9 cellular contexts compared by ENCODE assay signal in the genomic region with DNA sequence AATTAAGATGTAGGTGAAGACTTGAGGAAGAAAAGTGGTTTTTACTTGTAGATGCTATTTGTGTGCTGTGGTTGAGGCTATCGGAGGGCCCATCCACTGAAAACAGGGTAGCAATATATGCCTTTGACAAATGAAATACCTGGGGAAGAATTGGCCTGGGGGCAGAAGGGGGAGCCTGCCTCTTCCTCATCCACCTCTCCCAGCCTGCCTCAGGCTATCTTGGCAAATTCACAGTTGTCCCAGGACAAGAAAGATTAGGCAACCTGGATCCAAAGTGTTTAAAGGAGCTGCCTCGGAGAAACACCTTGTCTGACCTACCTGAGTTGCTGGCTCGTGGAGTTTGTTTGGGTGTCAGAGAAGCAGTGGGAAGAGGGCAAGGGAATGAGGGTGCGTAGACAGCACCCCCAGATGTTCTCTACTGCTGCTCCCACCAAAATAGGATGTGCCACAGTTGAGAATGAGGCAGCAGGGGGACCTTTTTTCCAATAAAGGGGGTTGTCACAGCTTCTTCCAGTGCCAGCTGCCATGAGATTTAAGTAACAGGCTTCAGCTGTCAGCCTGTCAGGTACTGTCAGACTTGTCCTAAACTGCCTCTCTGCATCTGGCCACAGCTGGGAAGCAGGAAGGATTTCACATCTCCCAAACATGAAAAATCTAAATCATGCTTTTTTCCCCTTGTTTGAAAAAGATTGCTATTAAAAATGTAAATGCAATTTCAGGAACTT. TPM values are rescaled to one million over a fixed set of nuclear protein-coding genes. Genes with fewer than 3 reads are reported as not detected.
DNase-seq lines count a peak whose midpoint lies in the region; ATAC-seq and TF ChIP-seq lines count a peak whose summit lies in the region.
"Had no signal": no experiment of that assay in that cellular context is flagged by ENCODE, and none has a peak within 500 bp of the region (broad histone marks: within the 10 kb centered on the region; RNA-seq: fewer than 3 reads in every experiment).

No MANE protein-coding gene starts in this region.

- intact Hi-C loops in CD14-positive monocyte (cut with micrococcal nuclease), result loop anchor here in 1 of 2 donors (2.0 kb wide), 1 partner anchor 54 kb away; no protein-coding TSS in a partner anchor
- intact Hi-C loops in sigmoid colon (cut with DNase I), result no loop called here

- no peak for TF ChIP-seq POLR2A in Peyer's patch (IDR thresholded peaks at IDR 0.05)
- TF ChIP-seq POLR2A in sigmoid colon (IDR thresholded peaks at IDR 0.05), result no peak

- H3K36me3 ChIP-seq in Peyer's patch (peaks cover 0 to 28% (median 0%) of the 10 kb centered on the region in 3 donors), sigmoid colon (peaks cover 9 to 55% (median 11%) of the 10 kb centered on the region in 4 donors)

- peaks cover 0 to 2% (median 0%) of the 10 kb centered on the region in 3 donors for H3K27me3 Mint-ChIP-seq in CD14-positive monocyte (ENCODE audit: low read depth in 3 of 3)
- no peaks in the 10 kb centered on the region for H3K27me3 Mint-ChIP-seq in stimulated activated naive B cell treated with anti-CD40 and anti-IgM and Interleukin-4, amounts not matched to agents 10 μg/mL and 1 μg/mL and 100 μg/mL, for 72 hours

- no peak for TF ChIP-seq EP300 in sigmoid colon (IDR thresholded peaks at IDR 0.05)

- H3K27ac ChIP-seq in Peyer's patch (peak overlapping the region; percentile 38 to 74 (median 58)), sigmoid colon (peak overlapping the region; percentile 81 to 98 (median 86))

- DNase-seq in CD14-positive monocyte (ENCODE audit: low spot score), result no peak
- DNase-seq in Peyer's patch, result no peak
- DNase-seq in fibroblast of the aortic adventitia (ENCODE audit: low read depth), result no peak
- peak; percentile 47 for DNase-seq in sigmoid colon
- DNase-seq in A172 (ENCODE audit: low spot score), result no peak
- no peak for DNase-seq in NCI-H187 treated with DMSO at 0.1 percent for 48 hours (lab: John Stamatoyannopoulos, UW)
- no peak for DNase-seq in NCI-H2081 (lab: John Stamatoyannopoulos, UW)
- DNase-seq in stimulated activated naive B cell treated with anti-CD40 and anti-IgM and Interleukin-4, amounts not matched to agents 10 μg/mL and 1 μg/mL and 100 μg/mL, for 72 hours, result no peak
- DNase-seq: activated T-cell treated with anti-CD3 and anti-CD28 coated beads for 4 hours had no signal

- H3K36me3 Mint-ChIP-seq in CD14-positive monocyte, result peaks cover 70 to 99% of the 10 kb centered on the region in 2 donors
- peaks cover 53 to 54% of the 10 kb centered on the region in 2 donors for H3K36me3 Mint-ChIP-seq in stimulated activated naive B cell treated with anti-CD40 and anti-IgM and Interleukin-4, amounts not matched to agents 10 μg/mL and 1 μg/mL and 100 μg/mL, for 72 hours

- peak overlapping the region; percentile 50 to 64 for H3K4me3 Mint-ChIP-seq in CD14-positive monocyte
- no peak overlapping the region for H3K4me3 Mint-ChIP-seq in stimulated activated naive B cell treated with anti-CD40 and anti-IgM and Interleukin-4, amounts not matched to agents 10 μg/mL and 1 μg/mL and 100 μg/mL, for 72 hours

- H3K4me1 Mint-ChIP-seq in CD14-positive monocyte, result peaks cover 94% of the 10 kb centered on the region
- peaks cover 38 to 70% of the 10 kb centered on the region in 2 donors for H3K4me1 Mint-ChIP-seq in stimulated activated naive B cell treated with anti-CD40 and anti-IgM and Interleukin-4, amounts not matched to agents 10 μg/mL and 1 μg/mL and 100 μg/mL, for 72 hours

- H3K27me3 ChIP-seq in Peyer's patch (no peaks in the 10 kb centered on the region), sigmoid colon (no peaks in the 10 kb centered on the region)

- H3K27ac Mint-ChIP-seq in CD14-positive monocyte, result peak overlapping the region; percentile 86 to 98 (median 95)
- H3K27ac Mint-ChIP-seq in stimulated activated naive B cell treated with anti-CD40 and anti-IgM and Interleukin-4, amounts not matched to agents 10 μg/mL and 1 μg/mL and 100 μg/mL, for 72 hours, result no peak overlapping the region

- WGBS in sigmoid colon, 2 donors, result 83 to 84% methylated on average over 4 of the region's 4 CpGs

- H3K9me3 Mint-ChIP-seq in CD14-positive monocyte, result no peaks in the 10 kb centered on the region
- H3K9me3 Mint-ChIP-seq in stimulated activated naive B cell treated with anti-CD40 and anti-IgM and Interleukin-4, amounts not matched to agents 10 μg/mL and 1 μg/mL and 100 μg/mL, for 72 hours, result no peaks in the 10 kb centered on the region

- no peak for TF ChIP-seq CTCF in CD14-positive monocyte (IDR thresholded peaks at IDR 0.05)
- no peak for TF ChIP-seq CTCF in Peyer's patch (IDR thresholded peaks at IDR 0.05)
- TF ChIP-seq CTCF in fibroblast of the aortic adventitia (IDR thresholded peaks at IDR 0.05; ENCODE audit: insufficient read depth, low read length), result no peak
- no peak for TF ChIP-seq CTCF in sigmoid colon (IDR thresholded peaks at IDR 0.05)

- no peak for ATAC-seq in stimulated activated naive B cell treated with anti-CD40 and anti-IgM and Interleukin-4, amounts not matched to agents 10 μg/mL and 1 μg/mL and 100 μg/mL, for 72 hours (replicated peaks)

- H3K9me3 ChIP-seq in Peyer's patch (no peaks in the 10 kb centered on the region), sigmoid colon (no peaks in the 10 kb centered on the region)

- H3K4me1 ChIP-seq in Peyer's patch, result peaks cover 0 to 60% (median 10%) of the 10 kb centered on the region in 4 donors
- peaks cover 0 to 93% (median 82%) of the 10 kb centered on the region in 4 donors for H3K4me1 ChIP-seq in sigmoid colon

- H3K4me3 ChIP-seq in Peyer's patch (no peak overlapping the region), fibroblast of the aortic adventitia (ENCODE audit: low read depth, low read length) (peak overlapping the region; percentile 10), sigmoid colon (no peak overlapping the region)

RNA-seq across cellular contexts. Expression of a gene that starts 9.2 kb away (rescaled TPM):
- polyA plus RNA-seq in CD14-positive monocyte (10 to 100 TPM; 78.0 to 93.5 TPM), sigmoid colon (10 to 100 TPM; 11.4 to 17.9 (median 12.7) TPM)
- total RNA-seq in Peyer's patch (10 to 100 TPM in 1 of 4 donors, 1 to 10 TPM in 3; 4.7 to 18.2 (median 7.4) TPM), fibroblast of the aortic adventitia (ENCODE audit: low replicate concordance) (16.0 and 21.8 TPM in 2 replicates), sigmoid colon (10 to 100 TPM; 20.1 to 43.4 (median 23.0) TPM)
- 15.2 and 24.3 TPM in 2 replicates for total RNA-seq in A172 (2014; rRNA removed; shearing (Covaris generic))

RNA-seq across cellular contexts. Expression of a gene that starts 25.5 kb away (rescaled TPM):
- polyA plus RNA-seq in CD14-positive monocyte (under 1 TPM in 1 of 2 donors, not detected in 1; 0.13 TPM), sigmoid colon (10 to 100 TPM in 1 of 3 donors, 1 to 10 TPM in 1, under 1 TPM in 1; 0.69 to 12.9 (median 2.4) TPM)
- total RNA-seq in Peyer's patch (1 to 10 TPM; 3.5 to 8.5 (median 6.9) TPM), fibroblast of the aortic adventitia (ENCODE audit: low replicate concordance) (2.0 and 7.4 TPM in 2 replicates), sigmoid colon (1 to 10 TPM; 1.2 to 6.9 (median 2.5) TPM)
- total RNA-seq in A172 (2014; rRNA removed; shearing (Covaris generic)), result 11.0 and 15.1 TPM in 2 replicates

Comparison
In these comparisons a context has a peak if more than half of its experiments do, and no peak if none do; other contexts are left out.
1. H3K4me3 Mint-ChIP-seq: peak in CD14-positive monocyte (2 of 2); none in stimulated activated naive B cell treated with anti-CD40 and anti-IgM and Interleukin-4, amounts not matched to agents 10 μg/mL and 1 μg/mL and 100 μg/mL, for 72 hours (0 of 2).